ENCODE assay signal across 1 cellular context in genomic region chr22:25488244-25489020, GRCh38.
TF ChIP-seq lines count a peak whose summit lies in the region.

No MANE protein-coding gene starts in this region.

TF ChIP-seq in GM12878, 131 proteins besides CTCF, POLR2A, EP300 and RAD21 (continued from another document and continues in another):
- TF ChIP-seq, protein P1, sequence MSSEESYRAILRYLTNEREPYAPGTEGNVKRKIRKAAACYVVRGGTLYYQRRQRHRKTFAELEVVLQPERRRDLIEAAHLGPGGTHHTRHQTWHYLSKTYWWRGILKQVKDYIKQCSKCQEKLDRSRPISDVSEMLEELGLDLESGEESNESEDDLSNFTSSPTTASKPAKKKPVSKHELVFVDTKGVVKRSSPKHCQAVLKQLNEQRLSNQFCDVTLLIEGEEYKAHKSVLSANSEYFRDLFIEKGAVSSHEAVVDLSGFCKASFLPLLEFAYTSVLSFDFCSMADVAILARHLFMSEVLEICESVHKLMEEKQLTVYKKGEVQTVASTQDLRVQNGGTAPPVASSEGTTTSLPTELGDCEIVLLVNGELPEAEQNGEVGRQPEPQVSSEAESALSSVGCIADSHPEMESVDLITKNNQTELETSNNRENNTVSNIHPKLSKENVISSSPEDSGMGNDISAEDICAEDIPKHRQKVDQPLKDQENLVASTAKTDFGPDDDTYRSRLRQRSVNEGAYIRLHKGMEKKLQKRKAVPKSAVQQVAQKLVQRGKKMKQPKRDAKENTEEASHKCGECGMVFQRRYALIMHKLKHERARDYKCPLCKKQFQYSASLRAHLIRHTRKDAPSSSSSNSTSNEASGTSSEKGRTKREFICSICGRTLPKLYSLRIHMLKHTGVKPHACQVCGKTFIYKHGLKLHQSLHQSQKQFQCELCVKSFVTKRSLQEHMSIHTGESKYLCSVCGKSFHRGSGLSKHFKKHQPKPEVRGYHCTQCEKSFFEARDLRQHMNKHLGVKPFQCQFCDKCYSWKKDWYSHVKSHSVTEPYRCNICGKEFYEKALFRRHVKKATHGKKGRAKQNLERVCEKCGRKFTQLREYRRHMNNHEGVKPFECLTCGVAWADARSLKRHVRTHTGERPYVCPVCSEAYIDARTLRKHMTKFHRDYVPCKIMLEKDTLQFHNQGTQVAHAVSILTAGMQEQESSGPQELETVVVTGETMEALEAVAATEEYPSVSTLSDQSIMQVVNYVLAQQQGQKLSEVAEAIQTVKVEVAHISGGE (CRISPR knock-in tag; IDR thresholded peaks at IDR 0.05): no peak
- TF ChIP-seq, protein P2, sequence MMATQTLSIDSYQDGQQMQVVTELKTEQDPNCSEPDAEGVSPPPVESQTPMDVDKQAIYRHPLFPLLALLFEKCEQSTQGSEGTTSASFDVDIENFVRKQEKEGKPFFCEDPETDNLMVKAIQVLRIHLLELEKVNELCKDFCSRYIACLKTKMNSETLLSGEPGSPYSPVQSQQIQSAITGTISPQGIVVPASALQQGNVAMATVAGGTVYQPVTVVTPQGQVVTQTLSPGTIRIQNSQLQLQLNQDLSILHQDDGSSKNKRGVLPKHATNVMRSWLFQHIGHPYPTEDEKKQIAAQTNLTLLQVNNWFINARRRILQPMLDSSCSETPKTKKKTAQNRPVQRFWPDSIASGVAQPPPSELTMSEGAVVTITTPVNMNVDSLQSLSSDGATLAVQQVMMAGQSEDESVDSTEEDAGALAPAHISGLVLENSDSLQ (IDR thresholded peaks at IDR 0.05): peak; percentile 38; the same call in 1 of the 2 replicates
- TF ChIP-seq, protein P3, sequence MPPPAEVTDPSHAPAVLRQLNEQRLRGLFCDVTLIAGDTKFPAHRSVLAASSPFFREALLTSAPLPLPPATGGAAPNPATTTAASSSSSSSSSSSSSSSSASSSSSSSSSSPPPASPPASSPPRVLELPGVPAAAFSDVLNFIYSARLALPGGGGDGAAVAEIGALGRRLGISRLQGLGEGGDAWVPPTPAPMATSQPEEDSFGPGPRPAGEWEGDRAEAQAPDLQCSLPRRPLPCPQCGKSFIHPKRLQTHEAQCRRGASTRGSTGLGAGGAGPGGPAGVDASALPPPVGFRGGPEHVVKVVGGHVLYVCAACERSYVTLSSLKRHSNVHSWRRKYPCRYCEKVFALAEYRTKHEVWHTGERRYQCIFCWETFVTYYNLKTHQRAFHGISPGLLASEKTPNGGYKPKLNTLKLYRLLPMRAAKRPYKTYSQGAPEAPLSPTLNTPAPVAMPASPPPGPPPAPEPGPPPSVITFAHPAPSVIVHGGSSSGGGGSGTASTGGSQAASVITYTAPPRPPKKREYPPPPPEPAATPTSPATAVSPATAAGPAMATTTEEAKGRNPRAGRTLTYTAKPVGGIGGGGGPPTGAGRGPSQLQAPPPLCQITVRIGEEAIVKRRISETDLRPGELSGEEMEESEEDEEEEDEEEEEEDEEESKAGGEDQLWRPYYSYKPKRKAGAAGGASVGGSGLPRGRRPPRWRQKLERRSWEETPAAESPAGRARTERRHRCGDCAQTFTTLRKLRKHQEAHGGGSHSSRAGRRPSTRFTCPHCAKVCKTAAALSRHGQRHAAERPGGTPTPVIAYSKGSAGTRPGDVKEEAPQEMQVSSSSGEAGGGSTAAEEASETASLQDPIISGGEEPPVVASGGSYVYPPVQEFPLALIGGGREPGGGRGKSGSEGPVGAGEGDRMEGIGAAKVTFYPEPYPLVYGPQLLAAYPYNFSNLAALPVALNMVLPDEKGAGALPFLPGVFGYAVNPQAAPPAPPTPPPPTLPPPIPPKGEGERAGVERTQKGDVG (CRISPR knock-in tag; IDR thresholded peaks at IDR 0.05): no peak
- no peak for TF ChIP-seq E2F4 (IDR thresholded peaks at IDR 0.05; ENCODE audit: low read depth, low read length)
- no peak for TF ChIP-seq USF2 (IDR thresholded peaks at IDR 0.05; ENCODE audit: borderline replicate concordance, low read depth, low read length)
- no peak for TF ChIP-seq RBBP5 (conservative IDR thresholded peaks at IDR 0.05)
- peak; percentile 78 for TF ChIP-seq DPF2 (IDR thresholded peaks at IDR 0.05)
- TF ChIP-seq MTA2 (IDR thresholded peaks at IDR 0.05; ENCODE audit: low read depth): peak; percentile 75
- TF ChIP-seq FOXK2 (IDR thresholded peaks at IDR 0.05): no peak
- no peak for TF ChIP-seq JUNB (IDR thresholded peaks at IDR 0.05)
- TF ChIP-seq PBX3 (IDR thresholded peaks at IDR 0.05; ENCODE audit: insufficient replicate concordance, low read depth, low read length): no peak
- no peak for TF ChIP-seq SMC3 (IDR thresholded peaks at IDR 0.05; ENCODE audit: borderline replicate concordance, low read length)
- no peak for TF ChIP-seq PML (IDR thresholded peaks at IDR 0.05; ENCODE audit: low read length)
- no peak for TF ChIP-seq SREBF2 (IDR thresholded peaks at IDR 0.05; ENCODE audit: low read length)
- peak; percentile 97 for TF ChIP-seq NR2F1 (conservative IDR thresholded peaks at IDR 0.05)
- TF ChIP-seq BCL11A (IDR thresholded peaks at IDR 0.05; ENCODE audit: low read depth, low read length): no peak
- TF ChIP-seq CREB1 (IDR thresholded peaks at IDR 0.05; ENCODE audit: low read depth): no peak
- no peak for TF ChIP-seq BRCA1 (IDR thresholded peaks at IDR 0.05; ENCODE audit: low read depth, low read length)
- no peak for TF ChIP-seq PAX5 (IDR thresholded peaks at IDR 0.05; ENCODE audit: borderline replicate concordance, low read depth, low read length)
- no peak for TF ChIP-seq CHD4 (IDR thresholded peaks at IDR 0.05)
- TF ChIP-seq ATF7 (IDR thresholded peaks at IDR 0.05; ENCODE audit: low read depth): peak; percentile 81
- no peak for TF ChIP-seq LARP7 (IDR thresholded peaks at IDR 0.05)
- peak in 1 of 2 experiments; percentile 47; a peak in 1 of 4 replicates for TF ChIP-seq BHLHE40 (IDR thresholded peaks at IDR 0.05; ENCODE audit: borderline replicate concordance in 1 of 2, low read depth in 2 of 2, low read length in 1 of 2)
- no peak for TF ChIP-seq GABPA (IDR thresholded peaks at IDR 0.05; ENCODE audit: low read depth)
- TF ChIP-seq MYC (IDR thresholded peaks at IDR 0.05; ENCODE audit: insufficient read depth, insufficient read length, insufficient replicate concordance, low read length, severe bottlenecking): no peak
- TF ChIP-seq, protein P4, sequence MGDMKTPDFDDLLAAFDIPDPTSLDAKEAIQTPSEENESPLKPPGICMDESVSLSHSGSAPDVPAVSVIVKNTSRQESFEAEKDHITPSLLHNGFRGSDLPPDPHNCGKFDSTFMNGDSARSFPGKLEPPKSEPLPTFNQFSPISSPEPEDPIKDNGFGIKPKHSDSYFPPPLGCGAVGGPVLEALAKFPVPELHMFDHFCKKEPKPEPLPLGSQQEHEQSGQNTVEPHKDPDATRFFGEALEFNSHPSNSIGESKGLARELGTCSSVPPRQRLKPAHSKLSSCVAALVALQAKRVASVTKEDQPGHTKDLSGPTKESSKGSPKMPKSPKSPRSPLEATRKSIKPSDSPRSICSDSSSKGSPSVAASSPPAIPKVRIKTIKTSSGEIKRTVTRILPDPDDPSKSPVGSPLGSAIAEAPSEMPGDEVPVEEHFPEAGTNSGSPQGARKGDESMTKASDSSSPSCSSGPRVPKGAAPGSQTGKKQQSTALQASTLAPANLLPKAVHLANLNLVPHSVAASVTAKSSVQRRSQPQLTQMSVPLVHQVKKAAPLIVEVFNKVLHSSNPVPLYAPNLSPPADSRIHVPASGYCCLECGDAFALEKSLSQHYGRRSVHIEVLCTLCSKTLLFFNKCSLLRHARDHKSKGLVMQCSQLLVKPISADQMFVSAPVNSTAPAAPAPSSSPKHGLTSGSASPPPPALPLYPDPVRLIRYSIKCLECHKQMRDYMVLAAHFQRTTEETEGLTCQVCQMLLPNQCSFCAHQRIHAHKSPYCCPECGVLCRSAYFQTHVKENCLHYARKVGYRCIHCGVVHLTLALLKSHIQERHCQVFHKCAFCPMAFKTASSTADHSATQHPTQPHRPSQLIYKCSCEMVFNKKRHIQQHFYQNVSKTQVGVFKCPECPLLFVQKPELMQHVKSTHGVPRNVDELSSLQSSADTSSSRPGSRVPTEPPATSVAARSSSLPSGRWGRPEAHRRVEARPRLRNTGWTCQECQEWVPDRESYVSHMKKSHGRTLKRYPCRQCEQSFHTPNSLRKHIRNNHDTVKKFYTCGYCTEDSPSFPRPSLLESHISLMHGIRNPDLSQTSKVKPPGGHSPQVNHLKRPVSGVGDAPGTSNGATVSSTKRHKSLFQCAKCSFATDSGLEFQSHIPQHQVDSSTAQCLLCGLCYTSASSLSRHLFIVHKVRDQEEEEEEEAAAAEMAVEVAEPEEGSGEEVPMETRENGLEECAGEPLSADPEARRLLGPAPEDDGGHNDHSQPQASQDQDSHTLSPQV (IDR thresholded peaks at IDR 0.05): no peak
- TF ChIP-seq CUX1 (IDR thresholded peaks at IDR 0.05; ENCODE audit: insufficient replicate concordance, low read depth, low read length): no peak
- no peak for TF ChIP-seq ZNF274 (IDR thresholded peaks at IDR 0.05; ENCODE audit: insufficient read depth, insufficient read length)
- TF ChIP-seq SPI1 (IDR thresholded peaks at IDR 0.05; ENCODE audit: borderline replicate concordance, insufficient read depth, low read depth, low read length): no peak
- TF ChIP-seq KAT2A (conservative IDR thresholded peaks at IDR 0.05; ENCODE audit: control insufficient read depth, low read depth, low read length): no peak
- TF ChIP-seq IKZF2 (IDR thresholded peaks at IDR 0.05): peak; percentile 87 to 89
- TF ChIP-seq BMI1 (IDR thresholded peaks at IDR 0.05; ENCODE audit: borderline replicate concordance): peak; percentile 63; the same call in 1 of the 2 replicates
- TF ChIP-seq TBL1XR1 (IDR thresholded peaks at IDR 0.05; ENCODE audit: low read depth, low read length): no peak
- TF ChIP-seq, protein P5, sequence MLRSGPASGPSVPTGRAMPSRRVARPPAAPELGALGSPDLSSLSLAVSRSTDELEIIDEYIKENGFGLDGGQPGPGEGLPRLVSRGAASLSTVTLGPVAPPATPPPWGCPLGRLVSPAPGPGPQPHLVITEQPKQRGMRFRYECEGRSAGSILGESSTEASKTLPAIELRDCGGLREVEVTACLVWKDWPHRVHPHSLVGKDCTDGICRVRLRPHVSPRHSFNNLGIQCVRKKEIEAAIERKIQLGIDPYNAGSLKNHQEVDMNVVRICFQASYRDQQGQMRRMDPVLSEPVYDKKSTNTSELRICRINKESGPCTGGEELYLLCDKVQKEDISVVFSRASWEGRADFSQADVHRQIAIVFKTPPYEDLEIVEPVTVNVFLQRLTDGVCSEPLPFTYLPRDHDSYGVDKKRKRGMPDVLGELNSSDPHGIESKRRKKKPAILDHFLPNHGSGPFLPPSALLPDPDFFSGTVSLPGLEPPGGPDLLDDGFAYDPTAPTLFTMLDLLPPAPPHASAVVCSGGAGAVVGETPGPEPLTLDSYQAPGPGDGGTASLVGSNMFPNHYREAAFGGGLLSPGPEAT (IDR thresholded peaks at IDR 0.05; ENCODE audit: low read depth): peak; percentile 80
